ENCODE assay signal across 8 cellular contexts in genomic region chr10:124063736-124064135, GRCh38. TPM values are rescaled to one million over a fixed set of nuclear protein-coding genes. Genes with fewer than 3 reads are reported as not detected.
DNase-seq lines count a peak whose midpoint lies in the region; ATAC-seq, FAIRE-seq and TF ChIP-seq lines count a peak whose summit lies in the region.

No MANE protein-coding gene starts in this region.

- peaks cover 21% of the 10 kb centered on the region for H3K27me3 ChIP-seq in astrocyte (ENCODE audit: insufficient read depth, low read length)

- no peak for FAIRE-seq in astrocyte (lab: Jason Lieb, UNC)

- H3K9me3 ChIP-seq in astrocyte (ENCODE audit: insufficient read depth, low read depth, low read length), result no peaks in the 10 kb centered on the region

- no peaks in the 10 kb centered on the region for H3K36me3 Mint-ChIP-seq in HFFc6 (ENCODE audit: low read depth)
- H3K36me3 Mint-ChIP-seq in astrocyte (ENCODE audit: low read depth, unreplicated experiment), result peaks cover 9% of the 10 kb centered on the region
- H3K36me3 Mint-ChIP-seq in mesothelial cell of epicardium, result no peaks in the 10 kb centered on the region
- no peaks in the 10 kb centered on the region for H3K36me3 Mint-ChIP-seq in activated T-helper 1 cell treated with anti-CD3 and anti-CD28 coated beads, Interleukin-12 subunit alpha, Interleukin-12 subunit beta, Interleukin-2, Interleukin-4 antibody, amounts not matched to agents 30 ng/mL and 10 ng/mL and 1 ng/mL, durations not matched to agents 14 hours and 24 hours and 36 hours (ENCODE audit: low read depth)
- H3K36me3 Mint-ChIP-seq in endothelial cell (ENCODE audit: low read depth, unreplicated experiment), result peaks cover 12% of the 10 kb centered on the region

- peak overlapping the region; percentile 74 for H3K27ac Mint-ChIP-seq in HFFc6
- H3K27ac Mint-ChIP-seq in astrocyte (ENCODE audit: unreplicated experiment), result peak overlapping the region; percentile 41
- peak overlapping the region; percentile 86 for H3K27ac Mint-ChIP-seq in mesothelial cell of epicardium
- H3K27ac Mint-ChIP-seq in activated T-helper 1 cell treated with anti-CD3 and anti-CD28 coated beads, Interleukin-12 subunit alpha, Interleukin-12 subunit beta, Interleukin-2, Interleukin-4 antibody, amounts not matched to agents 30 ng/mL and 10 ng/mL and 1 ng/mL, durations not matched to agents 14 hours and 24 hours and 36 hours, result no peak overlapping the region
- no peak overlapping the region for H3K27ac Mint-ChIP-seq in endothelial cell (ENCODE audit: unreplicated experiment)

- H3K9me3 Mint-ChIP-seq in HFFc6, result no peaks in the 10 kb centered on the region; the same call in 1 of the 2 replicates
- no peaks in the 10 kb centered on the region for H3K9me3 Mint-ChIP-seq in astrocyte (ENCODE audit: unreplicated experiment)
- no peaks in the 10 kb centered on the region for H3K9me3 Mint-ChIP-seq in mesothelial cell of epicardium
- no peaks in the 10 kb centered on the region for H3K9me3 Mint-ChIP-seq in activated T-helper 1 cell treated with anti-CD3 and anti-CD28 coated beads, Interleukin-12 subunit alpha, Interleukin-12 subunit beta, Interleukin-2, Interleukin-4 antibody, amounts not matched to agents 30 ng/mL and 10 ng/mL and 1 ng/mL, durations not matched to agents 14 hours and 24 hours and 36 hours
- no peaks in the 10 kb centered on the region for H3K9me3 Mint-ChIP-seq in endothelial cell (ENCODE audit: unreplicated experiment)

- H3K4me3 Mint-ChIP-seq in HFFc6 (peak overlapping the region; percentile 63), astrocyte (ENCODE audit: unreplicated experiment) (no peak overlapping the region), mesothelial cell of epicardium (peak overlapping the region; percentile 18), endothelial cell (ENCODE audit: unreplicated experiment) (no peak overlapping the region)
- H3K4me3 Mint-ChIP-seq in activated T-helper 1 cell treated with anti-CD3 and anti-CD28 coated beads, Interleukin-12 subunit alpha, Interleukin-12 subunit beta, Interleukin-2, Interleukin-4 antibody, amounts not matched to agents 30 ng/mL and 10 ng/mL and 1 ng/mL, durations not matched to agents 14 hours and 24 hours and 36 hours, result no peak overlapping the region

- intact Hi-C loops in activated T-helper 1 cell treated with anti-CD3 and anti-CD28 coated beads, Interleukin-12 subunit alpha, Interleukin-12 subunit beta, Interleukin-2, Interleukin-4 antibody, amounts not matched to agents 30 ng/mL and 10 ng/mL and 1 ng/mL, durations not matched to agents 14 hours and 24 hours and 36 hours (cut with micrococcal nuclease), result no loop called here

- no peaks in the 10 kb centered on the region for H3K79me2 ChIP-seq in astrocyte (ENCODE audit: insufficient read depth, low read length)

- H2AFZ ChIP-seq in astrocyte (ENCODE audit: low read depth, low read length), result no peak overlapping the region

- DNase-seq in CD1c-positive myeloid dendritic cell (ENCODE audit: extremely low spot score), result peak; percentile 76
- DNase-seq in HFFc6, result peak; percentile 89
- DNase-seq in astrocyte (ENCODE audit: low read depth), result peak; percentile 92
- no peak for DNase-seq in mesothelial cell of epicardium (ENCODE audit: low spot score in 2 of 2, unreplicated experiment in 2 of 2)
- DNase-seq in activated T-helper 1 cell treated with anti-CD3 and anti-CD28 coated beads, Interleukin-12 subunit alpha, Interleukin-12 subunit beta, Interleukin-2, Interleukin-4 antibody, amounts not matched to agents 30 ng/mL and 10 ng/mL and 1 ng/mL, durations not matched to agents 14 hours and 24 hours and 36 hours (ENCODE audit: low spot score), result no peak
- no peak for DNase-seq in endothelial cell (ENCODE audit: low spot score)

- H3K4me2 ChIP-seq in astrocyte (ENCODE audit: low read length), result peak overlapping the region; percentile 64

- H3K36me3 ChIP-seq in astrocyte (ENCODE audit: insufficient read depth, low read length), result no peaks in the 10 kb centered on the region

- ATAC-seq in HG02642 (IDR thresholded peaks at IDR 0.05; ENCODE audit: poor library complexity, unreplicated experiment), result no peak
- no peak for ATAC-seq in HG03469 (IDR thresholded peaks at IDR 0.05; ENCODE audit: unreplicated experiment)

- H3K4me3 ChIP-seq in astrocyte (ENCODE audit: insufficient read depth, low read depth, low read length), result no peak overlapping the region

- H3K27me3 Mint-ChIP-seq in HFFc6 (ENCODE audit: insufficient read depth) (peaks cover 5% of the 10 kb centered on the region; the same call in 1 of the 2 replicates), astrocyte (ENCODE audit: low read depth, unreplicated experiment) (peaks cover 4% of the 10 kb centered on the region), mesothelial cell of epicardium (ENCODE audit: low read depth) (no peaks in the 10 kb centered on the region), endothelial cell (ENCODE audit: unreplicated experiment) (no peaks in the 10 kb centered on the region)
- peaks cover 11% of the 10 kb centered on the region for H3K27me3 Mint-ChIP-seq in activated T-helper 1 cell treated with anti-CD3 and anti-CD28 coated beads, Interleukin-12 subunit alpha, Interleukin-12 subunit beta, Interleukin-2, Interleukin-4 antibody, amounts not matched to agents 30 ng/mL and 10 ng/mL and 1 ng/mL, durations not matched to agents 14 hours and 24 hours and 36 hours (ENCODE audit: insufficient read depth)

- peak overlapping the region; percentile 45 for H3K27ac ChIP-seq in astrocyte (ENCODE audit: low read depth, low read length)

- H3K4me1 Mint-ChIP-seq in HFFc6 (ENCODE audit: low read depth) (peaks cover 25% of the 10 kb centered on the region), astrocyte (ENCODE audit: low read depth, unreplicated experiment) (peaks cover 28% of the 10 kb centered on the region), mesothelial cell of epicardium (peaks cover 60% of the 10 kb centered on the region), endothelial cell (ENCODE audit: unreplicated experiment) (peaks cover 41% of the 10 kb centered on the region)
- H3K4me1 Mint-ChIP-seq in activated T-helper 1 cell treated with anti-CD3 and anti-CD28 coated beads, Interleukin-12 subunit alpha, Interleukin-12 subunit beta, Interleukin-2, Interleukin-4 antibody, amounts not matched to agents 30 ng/mL and 10 ng/mL and 1 ng/mL, durations not matched to agents 14 hours and 24 hours and 36 hours (ENCODE audit: low read depth), result peaks cover 28% of the 10 kb centered on the region

- H4K20me1 ChIP-seq in astrocyte (ENCODE audit: insufficient read depth, low read length), result peaks cover 35% of the 10 kb centered on the region

- H3K9ac ChIP-seq in astrocyte (ENCODE audit: low read length), result no peak overlapping the region

- TF ChIP-seq CTCF in HFFc6 (IDR thresholded peaks at IDR 0.05) (no peak), astrocyte (IDR thresholded peaks at IDR 0.05; ENCODE audit: insufficient read depth, low read depth, low read length) (no peak), mesothelial cell of epicardium (IDR thresholded peaks at IDR 0.05; ENCODE audit: unreplicated experiment) (no peak), endothelial cell (IDR thresholded peaks at IDR 0.05; ENCODE audit: unreplicated experiment) (no peak)

- H3K4me1 ChIP-seq in astrocyte (ENCODE audit: insufficient read depth, low read length), result peaks cover 18% of the 10 kb centered on the region

RNA-seq across cellular contexts. Expression of gene CHST15, which starts 29.7 kb away (rescaled TPM):
- total RNA-seq in HFFc6 (2021; fragmentation: NEBNext Ultra II Directional; extraction: Animal tissue kit (Norgen Biotek cat#: 25700)), result 1 to 10 TPM in 4 of 6 experiments, under 1 TPM in 2; 0.88 to 8.7 (median 1.1) TPM
- total RNA-seq in astrocyte (20.6 and 21.2 TPM in 2 replicates), mesothelial cell of epicardium (34.5 to 39.4 TPM (median 35.9 TPM) in 3 replicates), endothelial cell (ENCODE audit: unreplicated experiment) (148 TPM)
- 0.15 and 0.18 TPM in 2 replicates for total RNA-seq in activated T-helper 1 cell treated with anti-CD3 and anti-CD28 coated beads, Interleukin-12 subunit alpha, Interleukin-12 subunit beta, Interleukin-2, Interleukin-4 antibody, amounts not matched to agents 30 ng/mL and 10 ng/mL and 1 ng/mL, durations not matched to agents 14 hours and 24 hours and 36 hours

Comparison
In these comparisons a context has a peak if more than half of its experiments do, and no peak if none do; other contexts are left out.
1. DNase-seq: peak in CD1c-positive myeloid dendritic cell (single experiment), HFFc6 (single experiment) and astrocyte (single experiment); none in mesothelial cell of epicardium (0 of 2), activated T-helper 1 cell treated with anti-CD3 and anti-CD28 coated beads, Interleukin-12 subunit alpha, Interleukin-12 subunit beta, Interleukin-2, Interleukin-4 antibody, amounts not matched to agents 30 ng/mL and 10 ng/mL and 1 ng/mL, durations not matched to agents 14 hours and 24 hours and 36 hours (single experiment) and endothelial cell (single experiment).
2. H3K27ac Mint-ChIP-seq: peak in HFFc6 (single experiment), astrocyte (single experiment) and mesothelial cell of epicardium (single experiment); none in activated T-helper 1 cell treated with anti-CD3 and anti-CD28 coated beads, Interleukin-12 subunit alpha, Interleukin-12 subunit beta, Interleukin-2, Interleukin-4 antibody, amounts not matched to agents 30 ng/mL and 10 ng/mL and 1 ng/mL, durations not matched to agents 14 hours and 24 hours and 36 hours (single experiment) and endothelial cell (single experiment).
3. H3K4me3 Mint-ChIP-seq: peak in HFFc6 (single experiment) and mesothelial cell of epicardium (single experiment); none in astrocyte (single experiment), activated T-helper 1 cell treated with anti-CD3 and anti-CD28 coated beads, Interleukin-12 subunit alpha, Interleukin-12 subunit beta, Interleukin-2, Interleukin-4 antibody, amounts not matched to agents 30 ng/mL and 10 ng/mL and 1 ng/mL, durations not matched to agents 14 hours and 24 hours and 36 hours (single experiment) and endothelial cell (single experiment).